ENCODE assay signal across 18 cellular contexts in the genomic region with DNA sequence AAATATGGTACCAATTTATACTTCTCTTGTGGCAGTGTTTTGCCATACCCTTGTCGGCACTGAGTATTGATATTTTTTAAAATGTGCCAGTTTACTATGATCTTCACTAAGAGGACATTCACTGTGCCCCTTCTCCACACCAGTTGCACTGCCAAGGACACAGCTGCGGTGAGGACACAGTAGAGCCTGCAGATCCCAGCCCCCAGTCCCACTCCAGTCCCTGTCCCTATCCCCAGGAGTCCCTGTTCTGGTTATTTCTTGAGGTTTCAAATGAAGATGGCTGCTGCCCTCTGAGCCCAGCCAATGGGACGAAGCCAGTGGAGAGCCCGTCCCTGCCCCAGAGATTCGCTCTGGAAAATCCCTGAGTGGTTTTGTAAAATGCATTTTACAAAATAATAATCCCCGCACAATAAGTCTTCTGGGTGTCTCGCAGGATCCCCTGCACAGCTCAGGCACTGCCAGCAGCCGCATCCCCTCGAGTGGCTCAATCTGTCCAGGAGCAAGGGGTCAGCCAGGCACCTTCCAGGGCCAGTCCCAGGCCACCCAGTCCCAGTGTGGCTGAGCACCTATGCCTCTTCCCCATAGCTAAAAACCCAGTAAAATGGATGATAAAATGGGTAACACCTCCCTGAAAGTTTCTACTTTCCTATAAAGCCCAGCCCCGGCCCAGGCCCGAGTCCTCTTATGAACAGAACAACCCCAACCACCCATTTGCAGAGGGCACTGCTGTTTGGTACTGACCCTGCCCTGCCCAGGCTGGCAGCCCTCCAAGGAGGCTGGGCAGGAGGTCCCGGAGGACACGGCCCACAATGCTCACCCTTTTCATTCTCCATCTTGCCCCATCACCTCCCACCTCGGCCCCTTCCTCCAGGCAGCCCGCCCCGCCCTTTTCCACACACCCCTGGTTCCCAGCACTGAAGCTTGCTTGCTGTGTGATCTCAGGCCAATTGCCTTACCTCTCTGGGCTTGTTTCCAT.
DNase-seq lines count a peak whose midpoint lies in the region; ATAC-seq and TF ChIP-seq lines count a peak whose summit lies in the region.
"Had no signal": no experiment of that assay in that cellular context is flagged by ENCODE, and none has a peak within 500 bp of the region (broad histone marks: within the 10 kb centered on the region; RNA-seq: fewer than 3 reads in every experiment).

No MANE protein-coding gene starts in this region.

- no peak overlapping the region for H3K4me2 ChIP-seq in H9 (ENCODE audit: insufficient read depth, insufficient read length, low read length)

- H3K4me1 Mint-ChIP-seq in H9, result peaks cover 2 to 4% of the 10 kb centered on the region in 2 experiments; a peak in 2 of 4 replicates
- no peaks in the 10 kb centered on the region; the same call in 1 of the 2 replicates for H3K4me1 Mint-ChIP-seq in WTC11

- no peak overlapping the region for H4K5ac ChIP-seq in H9 (ENCODE audit: insufficient read length, low read depth, low read length)

- no peaks in the 10 kb centered on the region for H3K23me2 ChIP-seq in H9 (ENCODE audit: insufficient read length, low read depth, low read length, poor library complexity, severe bottlenecking)

- H2BK20ac ChIP-seq in H9 (ENCODE audit: low read depth, low read length, poor library complexity, severe bottlenecking), result no peak overlapping the region

- peaks cover 0 to 38% (median 19%) of the 10 kb centered on the region in 4 donors for H3K36me3 ChIP-seq in stomach
- H3K36me3 ChIP-seq in effector memory CD4-positive, alpha-beta T cell (ENCODE audit: control insufficient read depth, insufficient read depth, low read length), result peaks cover 23% of the 10 kb centered on the region
- H3K36me3 ChIP-seq: ovary had no signal

- H3K27ac Mint-ChIP-seq in H9 (peak overlapping the region in 2 of 3 experiments; percentile 69 to 72; a peak in 4 of 7 replicates), WTC11 (0 out of 2 replicates have a peak overlapping the region, but pooled peaks have one; percentile 80)

- intact Hi-C loops in stomach (cut with DNase I; ENCODE audit: low total_unique reads), result no loop called here

- H4K8ac ChIP-seq in H9 (replicated peaks; ENCODE audit: insufficient read length, low read depth, low read length), result no peak overlapping the region

- TF ChIP-seq EP300 in stomach (IDR thresholded peaks at IDR 0.05), result no peak

- TF ChIP-seq POLR2A in stomach (IDR thresholded peaks at IDR 0.05), result no peak

- H3K14ac ChIP-seq in H9 (ENCODE audit: insufficient read depth, low read length), result no peak overlapping the region

- no peak overlapping the region for H3K27ac ChIP-seq in H9 (ENCODE audit: insufficient read length, low read depth, low read length)
- peak overlapping the region; percentile 57 for H3K27ac ChIP-seq in layer of hippocampus (ENCODE audit: low read depth, low read length)
- H3K27ac ChIP-seq in stomach, result peak overlapping the region in 4 of 5 donors; percentile 72 to 77 (median 76)
- no peak overlapping the region for H3K27ac ChIP-seq in effector memory CD4-positive, alpha-beta T cell (ENCODE audit: insufficient read depth, low read length, poor library complexity, severe bottlenecking)
- H3K27ac ChIP-seq: SJSA1 had no signal

- WGBS in H9 (ENCODE audit: extremely low coverage, insufficient read length, low lambda C conversion rate), result no CpG with 5 or more reads among the region's 16 CpGs
- 78 to 91% (median 81%) methylated on average over 15 to 16 of the region's 16 CpGs for WGBS in stomach, 5 donors

- H3K56ac ChIP-seq in H9 (ENCODE audit: insufficient read length, low read depth, low read length), result no peak overlapping the region

- H3K27me3 Mint-ChIP-seq in H9 (ENCODE audit: low read depth) (no peaks in the 10 kb centered on the region), WTC11 (ENCODE audit: low read depth) (no peaks in the 10 kb centered on the region; the same call in 1 of the 2 replicates)

- no peaks in the 10 kb centered on the region for H3K27me3 ChIP-seq in H9 (ENCODE audit: insufficient read depth, low read length)
- H3K27me3 ChIP-seq in layer of hippocampus (ENCODE audit: control insufficient read depth, insufficient read depth, low read length), result no peaks in the 10 kb centered on the region
- no peaks in the 10 kb centered on the region for H3K27me3 ChIP-seq in stomach
- no peaks in the 10 kb centered on the region for H3K27me3 ChIP-seq in effector memory CD4-positive, alpha-beta T cell (replicated peaks; ENCODE audit: control insufficient read depth, insufficient read depth, low read length, poor library complexity, severe bottlenecking)
- H3K27me3 ChIP-seq: heart left ventricle, ovary, SJSA1 had no signal

- no peak overlapping the region for H4K91ac ChIP-seq in H9 (ENCODE audit: insufficient read length, low read depth, low read length)

- H3K4ac ChIP-seq in H9 (ENCODE audit: low read depth, low read length), result no peak overlapping the region

- H3K4me3 ChIP-seq in stomach, result no peak overlapping the region
- no peak overlapping the region for H3K4me3 ChIP-seq in effector memory CD4-positive, alpha-beta T cell (ENCODE audit: insufficient read depth, low read depth, low read length, poor library complexity, severe bottlenecking)
- H3K4me3 ChIP-seq: heart left ventricle, ovary, SJSA1 had no signal

- peaks cover 4 to 32% (median 24%) of the 10 kb centered on the region in 3 experiments; a peak in 6 of 7 replicates for H3K36me3 Mint-ChIP-seq in H9 (ENCODE audit: insufficient read depth in 1 of 3, low read depth in 3 of 3)
- peaks cover 8% of the 10 kb centered on the region; the same call in 1 of the 2 replicates for H3K36me3 Mint-ChIP-seq in WTC11

- H3K23ac ChIP-seq in H9 (ENCODE audit: insufficient read length, low read depth, low read length), result no peak overlapping the region

- no peak overlapping the region for H3K18ac ChIP-seq in H9 (ENCODE audit: insufficient read length, low read depth, low read length)

- H3T11ph ChIP-seq in H9 (ENCODE audit: low read length), result no peak overlapping the region

- no peak overlapping the region for H3K4me3 Mint-ChIP-seq in H9
- no peak overlapping the region for H3K4me3 Mint-ChIP-seq in WTC11

- TF ChIP-seq CTCF in H9 (conservative IDR thresholded peaks at IDR 0.05) (no peak), WTC11 (IDR thresholded peaks at IDR 0.05) (no peak), stomach (IDR thresholded peaks at IDR 0.05) (no peak)

- H2AFZ ChIP-seq in H9 (ENCODE audit: low read length), result no peak overlapping the region

- DNase-seq in H9 (no peak), WTC11 (ENCODE audit: low spot score) (no peak), stomach (no peak), ureter (ENCODE audit: low spot score) (no peak)
- no peak for DNase-seq in effector memory CD4-positive, alpha-beta T cell
- DNase-seq: activated T-cell treated with anti-CD3 and anti-CD28 coated beads, Interleukin-2, amount 50 U/mL, for 48 hours; amniotic stem cell; DMS153; KG1; NCI-H1436 treated with DMSO at 0.1 percent for 48 hours; stimulated activated CD4-positive, alpha-beta T cell treated with anti-CD3 and anti-CD28 coated beads, Interleukin-12 subunit alpha, Interleukin-12 subunit beta, amount 100 ng/mL, for 4 hours; T-helper 9 cell had no signal

- CTCF ChIA-PET in WTC11 (lab: Charles Lee), result interaction anchor here (1.7 kb wide), 1 partner anchor 14 kb away, joined by 7 read pairs; no protein-coding TSS in a partner anchor

- POLR2A ChIA-PET in WTC11 (lab: Charles Lee), result interaction anchor here (0.5 kb wide), 1 partner anchor 1856 kb away, joined by 5 read pairs; no protein-coding TSS in a partner anchor

- H2AK5ac ChIP-seq in H9 (ENCODE audit: insufficient read length, low read length), result no peak overlapping the region

- H2BK12ac ChIP-seq in H9 (ENCODE audit: insufficient read length, low read depth, low read length), result no peak overlapping the region

- no peaks in the 10 kb centered on the region for H3K79me2 ChIP-seq in H9 (ENCODE audit: insufficient read depth, low read length)

- H3K79me1 ChIP-seq in H9 (ENCODE audit: insufficient read depth, low read depth, low read length, poor library complexity, severe bottlenecking), result peaks cover 3% of the 10 kb centered on the region

- no peak overlapping the region for H2BK15ac ChIP-seq in H9 (ENCODE audit: low read depth, low read length)

- no peak for ATAC-seq in WTC11
- ATAC-seq in HG03108 (IDR thresholded peaks at IDR 0.05; ENCODE audit: unreplicated experiment), result no peak
- ATAC-seq in HG02981 (IDR thresholded peaks at IDR 0.05; ENCODE audit: unreplicated experiment), result no peak

- no peak overlapping the region for H3K9ac ChIP-seq in H9 (ENCODE audit: extremely low read depth, insufficient read length, low read length)

- no peak overlapping the region for H2BK5ac ChIP-seq in H9 (ENCODE audit: insufficient read length, low read length)

- no peak overlapping the region for H2BK120ac ChIP-seq in H9 (ENCODE audit: low read depth, low read length, poor library complexity, severe bottlenecking)

- H3K4me1 ChIP-seq in H9 (ENCODE audit: insufficient read depth, low read length) (no peaks in the 10 kb centered on the region), stomach (peaks cover 39 to 67% (median 55%) of the 10 kb centered on the region in 4 donors)
- H3K4me1 ChIP-seq in effector memory CD4-positive, alpha-beta T cell (ENCODE audit: control insufficient read depth, insufficient read depth, low read length, poor library complexity, severe bottlenecking), result no peaks in the 10 kb centered on the region

- H3K9me3 Mint-ChIP-seq in H9 (peaks cover 0 to 2% of the 10 kb centered on the region in 2 experiments; a peak in 3 of 5 replicates), WTC11 (no peaks in the 10 kb centered on the region; the same call in 1 of the 2 replicates)

- H3K9me3 ChIP-seq in H9 (ENCODE audit: control insufficient read depth, low read depth, low read length) (no peaks in the 10 kb centered on the region), stomach (no peaks in the 10 kb centered on the region)
- no peaks in the 10 kb centered on the region for H3K9me3 ChIP-seq in effector memory CD4-positive, alpha-beta T cell (ENCODE audit: control insufficient read depth, low read length)
- H3K9me3 ChIP-seq: heart left ventricle, ovary, SJSA1 had no signal

- no peaks in the 10 kb centered on the region for H4K20me1 ChIP-seq in H9 (ENCODE audit: control insufficient read depth, insufficient read depth, insufficient read length)

TF ChIP-seq in WTC11, 78 proteins besides CTCF, POLR2A, EP300 and RAD21 (continues in another document):
- TF ChIP-seq ZMAT4 (CRISPR knock-in tag; IDR thresholded peaks at IDR 0.05) (no peak), HMGA2 (CRISPR knock-in tag; IDR thresholded peaks at IDR 0.05) (no peak)

Comparison
In these comparisons a context has a peak if more than half of its experiments do, and no peak if none do; other contexts are left out.
1. H3K27ac ChIP-seq: peak in layer of hippocampus (single experiment) and stomach (4 of 5); none in H9 (single experiment) and effector memory CD4-positive, alpha-beta T cell (single experiment).